8 cellular contexts compared by ENCODE assay signal in genomic region chr6:35370124-35370741, GRCh38. TPM values are rescaled to one million over a fixed set of nuclear protein-coding genes. Genes with fewer than 3 reads are reported as not detected.
DNase-seq lines count a peak whose midpoint lies in the region; ATAC-seq and TF ChIP-seq lines count a peak whose summit lies in the region.

No MANE protein-coding gene starts in this region.

- 0 out of 2 replicates have a peak, but pooled peaks have one; percentile 8 for TF ChIP-seq CTCF in HFFc6 (IDR thresholded peaks at IDR 0.05)

- H3K27ac ChIP-seq in CD8-positive, alpha-beta memory T cell (ENCODE audit: low read depth, low read length) = no peak overlapping the region

- peak overlapping the region in 6 of 7 donors; percentile 64 to 78 (median 73) for H3K4me3 Mint-ChIP-seq in CD8-positive, alpha-beta memory T cell
- H3K4me3 Mint-ChIP-seq in HFFc6 = peak overlapping the region; percentile 79

- H3K27me3 Mint-ChIP-seq in CD8-positive, alpha-beta memory T cell = no peaks in the 10 kb centered on the region
- peaks cover 5% of the 10 kb centered on the region for H3K27me3 Mint-ChIP-seq in HFFc6 (ENCODE audit: insufficient read depth)

- ATAC-seq in HG03108 (IDR thresholded peaks at IDR 0.05; ENCODE audit: unreplicated experiment) = no peak
- no peak for ATAC-seq in HG02588 (IDR thresholded peaks at IDR 0.05; ENCODE audit: unreplicated experiment)

- H3K4me1 ChIP-seq in CD8-positive, alpha-beta memory T cell (ENCODE audit: insufficient read depth, low read length) = peaks cover 45% of the 10 kb centered on the region

- peak overlapping the region; percentile 7 to 90 (median 68) for H3K27ac Mint-ChIP-seq in CD8-positive, alpha-beta memory T cell
- H3K27ac Mint-ChIP-seq in HFFc6 = peak overlapping the region; percentile 98

- peak overlapping the region; percentile 1 for H3K4me3 ChIP-seq in CD8-positive, alpha-beta memory T cell (ENCODE audit: low read length)

- H3K36me3 Mint-ChIP-seq in CD8-positive, alpha-beta memory T cell = peaks cover 6 to 13% (median 7%) of the 10 kb centered on the region in 3 donors
- peaks cover 36% of the 10 kb centered on the region for H3K36me3 Mint-ChIP-seq in HFFc6 (ENCODE audit: low read depth)

- no peaks in the 10 kb centered on the region for H3K27me3 ChIP-seq in CD8-positive, alpha-beta memory T cell (ENCODE audit: insufficient read depth, low read length, poor library complexity, severe bottlenecking)

- CTCF ChIA-PET in CD8-positive, alpha-beta memory T cell (lab: Charles Lee) = no interaction called here

- H3K9me3 ChIP-seq in CD8-positive, alpha-beta memory T cell (ENCODE audit: low read length) = no peaks in the 10 kb centered on the region

- no peaks in the 10 kb centered on the region for H3K9me3 Mint-ChIP-seq in CD8-positive, alpha-beta memory T cell
- no peaks in the 10 kb centered on the region for H3K9me3 Mint-ChIP-seq in HFFc6

- POLR2A ChIA-PET in CD8-positive, alpha-beta memory T cell (lab: Charles Lee) = no interaction called here

- DNase-seq in CD8-positive, alpha-beta memory T cell = no peak
- DNase-seq in HFFc6 (peak; percentile 95), RPMI8226 (peak; percentile 28), amniotic epithelial cell (ENCODE audit: low read depth) (peak; percentile 96), hepatic stellate cell (ENCODE audit: low spot score) (peak; percentile 92)
- peak; percentile 11 for DNase-seq in stimulated activated CD4-positive, alpha-beta T cell treated with anti-CD3 and anti-CD28 coated beads, Interleukin-12 subunit alpha, Interleukin-12 subunit beta, amount 100 ng/mL, for 4 hours

- no peaks in the 10 kb centered on the region for H3K36me3 ChIP-seq in CD8-positive, alpha-beta memory T cell (ENCODE audit: insufficient read depth, low read length)

- peaks cover 55 to 72% (median 71%) of the 10 kb centered on the region in 3 donors for H3K4me1 Mint-ChIP-seq in CD8-positive, alpha-beta memory T cell
- peaks cover 67% of the 10 kb centered on the region for H3K4me1 Mint-ChIP-seq in HFFc6 (ENCODE audit: low read depth)

RNA-seq across cellular contexts. Expression of gene PPARD, which starts 27.9 kb away (rescaled TPM):
- 10 to 100 TPM; 14.8 to 16.2 TPM for total RNA-seq in CD8-positive, alpha-beta memory T cell
- 7.7 TPM for polyA plus RNA-seq in CD8-positive, alpha-beta memory T cell
- 10 to 100 TPM; 39.0 to 46.4 (median 41.2) TPM for total RNA-seq in HFFc6 (2021; fragmentation: NEBNext Ultra II Directional; extraction: Animal tissue kit (Norgen Biotek cat#: 25700))

Comparison
In these comparisons a context has a peak if more than half of its experiments do, and no peak if none do; other contexts are left out.
1. DNase-seq: peak in HFFc6 (single experiment), RPMI8226 (single experiment), amniotic epithelial cell (single experiment), hepatic stellate cell (single experiment) and stimulated activated CD4-positive, alpha-beta T cell treated with anti-CD3 and anti-CD28 coated beads, Interleukin-12 subunit alpha, Interleukin-12 subunit beta, amount 100 ng/mL, for 4 hours (single experiment); none in CD8-positive, alpha-beta memory T cell (0 of 5).